In genomic region chr5:15008911-15009310, GRCh38 we compare ENCODE assay signal across 14 cellular contexts.
DNase-seq lines count a peak whose midpoint lies in the region; FAIRE-seq and TF ChIP-seq lines count a peak whose summit lies in the region.
"Had no signal": no experiment of that assay in that cellular context is flagged by ENCODE, and none has a peak within 500 bp of the region (broad histone marks: within the 10 kb centered on the region; RNA-seq: fewer than 3 reads in every experiment).

No MANE protein-coding gene starts in this region.

- H3K27me3 ChIP-seq in keratinocyte (ENCODE audit: control insufficient read depth, extremely low read depth, insufficient read depth, low read length) (no peaks in the 10 kb centered on the region), testis (no peaks in the 10 kb centered on the region), H7 (ENCODE audit: control insufficient read depth, insufficient read depth, low read length) (no peaks in the 10 kb centered on the region)

- intact Hi-C loops in testis (cut with DNase I; ENCODE audit: low total_unique reads) = no loop called here

- no peaks in the 10 kb centered on the region for H3K36me3 ChIP-seq in keratinocyte (ENCODE audit: control insufficient read depth in 2 of 2, extremely low read depth in 1 of 2, insufficient read depth in 2 of 2, low read length in 2 of 2)
- no peaks in the 10 kb centered on the region for H3K36me3 ChIP-seq in testis (ENCODE audit: low read depth, missing control alignments)
- no peaks in the 10 kb centered on the region for H3K36me3 ChIP-seq in H7 (replicated peaks; ENCODE audit: control insufficient read depth, insufficient read depth, low read length)

- no peaks in the 10 kb centered on the region for H4K20me1 ChIP-seq in keratinocyte (ENCODE audit: control insufficient read depth, extremely low read depth, insufficient read depth, low read length)

- no peak for FAIRE-seq in keratinocyte (lab: Jason Lieb, UNC)

- dilution Hi-C loops in keratinocyte (cut with MboI; ENCODE audit: extremely low pct_ligation_motif_present, low sequenced_read_pairs) = no loop called here

- H2AFZ ChIP-seq in keratinocyte (ENCODE audit: control insufficient read depth, low read length) = no peak overlapping the region

- H3K4me3 ChIP-seq in keratinocyte (ENCODE audit: control insufficient read depth in 2 of 3, extremely low read depth in 1 of 3, insufficient read depth in 2 of 3, low read depth in 1 of 3, low read length in 3 of 3) (peak overlapping the region in 2 of 3 experiments; percentile 26 to 48), testis (no peak overlapping the region), H7 (ENCODE audit: insufficient read depth, low read depth, low read length) (no peak overlapping the region)

- H3K9ac ChIP-seq in keratinocyte (ENCODE audit: control insufficient read depth, extremely low read depth, insufficient read depth, low read length) = peak overlapping the region; percentile 19

- H3K9me3 Mint-ChIP-seq in HFFc6 (no peaks in the 10 kb centered on the region), progenitor cell of endocrine pancreas (ENCODE audit: low read depth) (no peaks in the 10 kb centered on the region)
- H3K9me3 Mint-ChIP-seq: CD4-positive, alpha-beta T cell; T-helper 1 cell treated with Interleukin-12 subunit alpha and Interleukin-12 subunit beta and Interleukin-4 antibody, amounts not matched to agents 30 μg/mL and 1 μg/mL, for 36 hours had no signal

- TF ChIP-seq POLR2A in testis (IDR thresholded peaks at IDR 0.05) = no peak

- H3K9me3 ChIP-seq in keratinocyte (ENCODE audit: control insufficient read depth, low read depth, low read length) (no peaks in the 10 kb centered on the region), testis (no peaks in the 10 kb centered on the region)

- H3K27me3 Mint-ChIP-seq in HFFc6 (ENCODE audit: insufficient read depth) (peaks cover 3% of the 10 kb centered on the region; the same call in 1 of the 2 replicates), progenitor cell of endocrine pancreas (peaks cover 20% of the 10 kb centered on the region)
- H3K27me3 Mint-ChIP-seq: CD4-positive, alpha-beta T cell had no signal

- TF ChIP-seq CTCF in HFFc6 (IDR thresholded peaks at IDR 0.05) (no peak), keratinocyte (optimal IDR thresholded peaks at IDR 0.05 in 1 of 3, IDR thresholded peaks at IDR 0.05 in 1 of 3, conservative IDR thresholded peaks at IDR 0.05 in 1 of 3; ENCODE audit: extremely low read depth in 1 of 3, insufficient read depth in 2 of 3, low read length in 3 of 3) (no peak), testis (IDR thresholded peaks at IDR 0.05) (no peak), progenitor cell of endocrine pancreas (IDR thresholded peaks at IDR 0.05; ENCODE audit: unreplicated experiment) (no peak)

- DNase-seq in HFFc6 (no peak), astrocyte of the hippocampus (ENCODE audit: low read depth, low spot score) (peak; percentile 56), keratinocyte (ENCODE audit: low read depth, low spot score) (no peak), smooth muscle cell of the brain vasculature (ENCODE audit: low read depth, low spot score) (peak; percentile 81), epidermal melanocyte (ENCODE audit: insufficient read length, low spot score) (no peak), testis (no peak), progenitor cell of endocrine pancreas (ENCODE audit: low spot score, unreplicated experiment) (no peak), H7 (no peak)
- DNase-seq: activated CD4-positive, alpha-beta T cell treated with anti-CD3 and anti-CD28 coated beads, Interleukin-2, amount 50 U/mL, for 48 hours; CD4-positive, alpha-beta T cell; effector CD4-positive, alpha-beta T cell; NK-92 treated with Interleukin-12 subunit alpha and Interleukin-12 subunit beta, amount 100 ng/mL, for 24 hours; stimulated activated CD4-positive, alpha-beta T cell treated with anti-CD3 and anti-CD28 coated beads, Interleukin-12 subunit alpha, Interleukin-12 subunit beta, amount 100 ng/mL, for 4 hours had no signal

- H3K4me1 ChIP-seq in keratinocyte (ENCODE audit: control insufficient read depth, extremely low read depth, insufficient read depth, low read length) = peaks cover 18% of the 10 kb centered on the region
- H3K4me1 ChIP-seq in testis = no peaks in the 10 kb centered on the region

- H3K27ac ChIP-seq in keratinocyte (ENCODE audit: control insufficient read depth, insufficient read depth, low read length) = peak overlapping the region; percentile 64
- no peak overlapping the region for H3K27ac ChIP-seq in testis

- peak overlapping the region; percentile 85 for H3K4me2 ChIP-seq in keratinocyte (ENCODE audit: control insufficient read depth, extremely low read depth, insufficient read depth, low read depth, low read length)

- H3K4me3 Mint-ChIP-seq in HFFc6 = no peak overlapping the region
- H3K4me3 Mint-ChIP-seq in progenitor cell of endocrine pancreas (ENCODE audit: low read depth) = no peak overlapping the region
- H3K4me3 Mint-ChIP-seq: CD4-positive, alpha-beta T cell; T-helper 1 cell treated with Interleukin-12 subunit alpha and Interleukin-12 subunit beta and Interleukin-4 antibody, amounts not matched to agents 30 μg/mL and 1 μg/mL, for 36 hours had no signal

- WGBS in testis, 2 donors = 67 to 68% methylated on average over 5 of the region's 5 CpGs

- no peaks in the 10 kb centered on the region for H3K79me2 ChIP-seq in keratinocyte (ENCODE audit: control insufficient read depth, insufficient read depth, low read length)

- H3K4me1 Mint-ChIP-seq in HFFc6 (ENCODE audit: low read depth) = peaks cover 45% of the 10 kb centered on the region
- no peaks in the 10 kb centered on the region for H3K4me1 Mint-ChIP-seq in progenitor cell of endocrine pancreas (ENCODE audit: low read depth)

- peak overlapping the region; percentile 69 for H3K27ac Mint-ChIP-seq in HFFc6
- H3K27ac Mint-ChIP-seq in progenitor cell of endocrine pancreas = no peak overlapping the region
- H3K27ac Mint-ChIP-seq: CD4-positive, alpha-beta T cell; T-helper 1 cell treated with Interleukin-12 subunit alpha and Interleukin-12 subunit beta and Interleukin-4 antibody, amounts not matched to agents 30 μg/mL and 1 μg/mL, for 36 hours had no signal

- no peaks in the 10 kb centered on the region for H3K9me1 ChIP-seq in keratinocyte (ENCODE audit: control insufficient read depth, extremely low read depth, insufficient read depth, low read length)

- no peaks in the 10 kb centered on the region for H3K36me3 Mint-ChIP-seq in HFFc6 (ENCODE audit: low read depth)
- H3K36me3 Mint-ChIP-seq in progenitor cell of endocrine pancreas (ENCODE audit: insufficient read depth) = no peaks in the 10 kb centered on the region

Comparison
In these comparisons a context has a peak if more than half of its experiments do, and no peak if none do; other contexts are left out.
1. DNase-seq: peak in astrocyte of the hippocampus (single experiment) and smooth muscle cell of the brain vasculature (single experiment); none in HFFc6 (single experiment), keratinocyte (single experiment), epidermal melanocyte (single experiment), testis (single experiment), progenitor cell of endocrine pancreas (single experiment) and H7 (single experiment).
2. H3K4me3 ChIP-seq: peak in keratinocyte (2 of 3); none in testis (0 of 2) and H7 (single experiment).